18 cellular contexts compared by ENCODE assay signal in genomic region chr16:66489818-66490217, GRCh38.
"Had no signal": no experiment of that assay in that cellular context is flagged by ENCODE, and none has a peak within 500 bp of the region (broad histone marks: within the 10 kb centered on the region; RNA-seq: fewer than 3 reads in every experiment).

No MANE protein-coding gene starts in this region.

- H3K4me3 Mint-ChIP-seq: activated naive CD8-positive, alpha-beta T cell treated with anti-CD3 and anti-CD28 coated beads, Interleukin-2, amount 10 ng/mL, durations not matched to agents 7 days and 5 days; activated T-helper 17 cell treated with anti-CD3 and anti-CD28 coated beads, Interleukin-2, amount 50 U/mL, for 72 hours; immature natural killer cell; naive B cell; stimulated activated memory B cell treated with anti-CD40 and anti-IgM and Interleukin-4, amounts not matched to agents 10 μg/mL and 1 μg/mL and 100 μg/mL, for 72 hours had no signal

- H3K36me3 Mint-ChIP-seq: activated naive CD8-positive, alpha-beta T cell treated with anti-CD3 and anti-CD28 coated beads, Interleukin-2, amount 10 ng/mL, durations not matched to agents 7 days and 5 days; naive B cell; stimulated activated memory B cell treated with anti-CD40 and anti-IgM and Interleukin-4, amounts not matched to agents 10 μg/mL and 1 μg/mL and 100 μg/mL, for 72 hours had no signal

- H3K9me3 Mint-ChIP-seq: activated naive CD8-positive, alpha-beta T cell treated with anti-CD3 and anti-CD28 coated beads, Interleukin-2, amount 10 ng/mL, durations not matched to agents 7 days and 5 days; activated T-helper 17 cell treated with anti-CD3 and anti-CD28 coated beads, Interleukin-2, amount 50 U/mL, for 72 hours; immature natural killer cell; naive B cell; stimulated activated memory B cell treated with anti-CD40 and anti-IgM and Interleukin-4, amounts not matched to agents 10 μg/mL and 1 μg/mL and 100 μg/mL, for 72 hours had no signal

- H3K27me3 Mint-ChIP-seq: activated T-helper 17 cell treated with anti-CD3 and anti-CD28 coated beads, Interleukin-2, amount 50 U/mL, for 72 hours had no signal

- H3K27ac Mint-ChIP-seq: activated naive CD8-positive, alpha-beta T cell treated with anti-CD3 and anti-CD28 coated beads, Interleukin-2, amount 10 ng/mL, durations not matched to agents 7 days and 5 days; stimulated activated memory B cell treated with anti-CD40 and anti-IgM and Interleukin-4, amounts not matched to agents 10 μg/mL and 1 μg/mL and 100 μg/mL, for 72 hours had no signal

- H3K4me1 Mint-ChIP-seq: activated T-helper 17 cell treated with anti-CD3 and anti-CD28 coated beads, Interleukin-2, amount 50 U/mL, for 72 hours had no signal

- ATAC-seq: activated T-helper 17 cell treated with anti-CD3 and anti-CD28 coated beads, Interleukin-2, amount 50 U/mL, for 72 hours; esophagus mucosa; gastroesophageal sphincter; heart right ventricle; mucosa of descending colon; upper lobe of right lung had no signal

- DNase-seq: activated naive CD4-positive, alpha-beta T cell treated with Interleukin-2 at 50 U/mL for 16 hours; activated naive CD8-positive, alpha-beta T cell treated with anti-CD3 and anti-CD28 coated beads, Interleukin-2, amount 10 ng/mL, durations not matched to agents 7 days and 5 days; amygdala; caudate nucleus; colonic mucosa; heart right ventricle; immature natural killer cell; kidney glomerular epithelial cell; left ventricle myocardium inferior; mucosa of descending colon; naive B cell; stimulated activated CD4-positive, alpha-beta T cell treated with anti-CD3 and anti-CD28 coated beads, Interleukin-4, amount 100 ng/mL, for 24 hours; T1000; upper lobe of right lung had no signal
